10 cellular contexts compared by ENCODE assay signal in the genomic region with DNA sequence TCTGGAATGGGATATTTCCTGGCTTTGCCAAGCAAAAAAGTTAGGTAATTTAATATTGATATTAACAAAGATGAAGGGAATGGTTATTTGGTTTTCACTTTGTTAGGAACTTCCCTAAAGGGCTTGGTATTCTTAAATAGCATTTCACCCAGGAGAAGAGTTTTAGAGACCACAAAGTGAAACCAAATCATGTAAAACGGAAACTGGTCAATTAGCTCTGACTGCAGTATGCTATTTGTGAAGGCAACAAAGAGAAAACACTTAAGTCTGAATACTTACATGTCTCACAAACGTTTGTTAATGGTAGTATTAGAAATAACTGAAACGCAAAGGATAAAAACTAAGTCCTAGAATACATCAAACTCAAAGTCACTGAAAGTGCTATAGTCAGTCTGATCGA. TPM values are rescaled to one million over a fixed set of nuclear protein-coding genes. Genes with fewer than 3 reads are reported as not detected.
DNase-seq lines count a peak whose midpoint lies in the region; ATAC-seq and TF ChIP-seq lines count a peak whose summit lies in the region.
"Had no signal": no experiment of that assay in that cellular context is flagged by ENCODE, and none has a peak within 500 bp of the region (broad histone marks: within the 10 kb centered on the region; RNA-seq: fewer than 3 reads in every experiment).

No MANE protein-coding gene starts in this region.

- peaks cover 0 to 7% (median 0%) of the 10 kb centered on the region in 11 donors for H3K9me3 Mint-ChIP-seq in naive thymus-derived CD4-positive, alpha-beta T cell
- H3K9me3 Mint-ChIP-seq in activated CD4-positive, alpha-beta memory T cell treated with anti-CD3 and anti-CD28 coated beads for 36 hours, result peaks cover 2% of the 10 kb centered on the region
- no peaks in the 10 kb centered on the region for H3K9me3 Mint-ChIP-seq in mesothelial cell of epicardium

- ATAC-seq in GM18870 (IDR thresholded peaks at IDR 0.05; ENCODE audit: unreplicated experiment) (peak; percentile 88), GM21786 (IDR thresholded peaks at IDR 0.05; ENCODE audit: unreplicated experiment) (peak; percentile 92), HG03520 (IDR thresholded peaks at IDR 0.05; ENCODE audit: unreplicated experiment) (peak; percentile 74)
- no peak for ATAC-seq in naive thymus-derived CD4-positive, alpha-beta T cell
- ATAC-seq: upper lobe of right lung had no signal

- CTCF ChIA-PET in naive thymus-derived CD4-positive, alpha-beta T cell (lab: Charles Lee), result interaction anchor here (2.3 kb wide), 1 partner anchor 1071 kb away, joined by 14 read pairs; no protein-coding TSS in a partner anchor
- CTCF ChIA-PET in activated CD4-positive, alpha-beta memory T cell treated with anti-CD3 and anti-CD28 coated beads for 36 hours (lab: Charles Lee), result interaction anchor here (1.2 kb wide), 1 partner anchor 10 kb away, joined by 3 read pairs; no protein-coding TSS in a partner anchor

- peaks cover 0 to 5% (median 0%) of the 10 kb centered on the region in 5 donors for H3K27me3 Mint-ChIP-seq in naive thymus-derived CD4-positive, alpha-beta T cell
- H3K27me3 Mint-ChIP-seq in activated CD4-positive, alpha-beta memory T cell treated with anti-CD3 and anti-CD28 coated beads for 36 hours, result no peaks in the 10 kb centered on the region
- H3K27me3 Mint-ChIP-seq in mesothelial cell of epicardium (ENCODE audit: low read depth), result no peaks in the 10 kb centered on the region

- peak overlapping the region in 2 of 9 donors; percentile 9 to 79 for H3K27ac Mint-ChIP-seq in naive thymus-derived CD4-positive, alpha-beta T cell
- no peak overlapping the region for H3K27ac Mint-ChIP-seq in activated CD4-positive, alpha-beta memory T cell treated with anti-CD3 and anti-CD28 coated beads for 36 hours
- no peak overlapping the region for H3K27ac Mint-ChIP-seq in mesothelial cell of epicardium

- intact Hi-C loops in naive thymus-derived CD4-positive, alpha-beta T cell (cut with micrococcal nuclease), result loop anchor here in 1 of 2 donors (5.0 to 10.0 kb wide), 2 partner anchors 276 to 1068 kb away; no protein-coding TSS in a partner anchor
- intact Hi-C loops in activated CD4-positive, alpha-beta memory T cell treated with anti-CD3 and anti-CD28 coated beads for 36 hours (cut with micrococcal nuclease), result no loop called here

- DNase-seq in naive thymus-derived CD4-positive, alpha-beta T cell, result no peak
- no peak for DNase-seq in activated CD4-positive, alpha-beta memory T cell treated with anti-CD3 and anti-CD28 coated beads for 36 hours
- DNase-seq in amygdala (lab: John Stamatoyannopoulos, UW) (no peak), NCI-H226 (no peak), mesothelial cell of epicardium (ENCODE audit: low spot score in 2 of 2, unreplicated experiment in 2 of 2) (no peak)
- DNase-seq: stimulated activated CD4-positive, alpha-beta T cell treated with anti-CD3 and anti-CD28 coated beads, Interleukin-4, amount 100 ng/mL, for 24 hours; upper lobe of right lung had no signal

- H3K27me3 ChIP-seq in naive thymus-derived CD4-positive, alpha-beta T cell (ENCODE audit: control insufficient read depth in 2 of 2, insufficient read depth in 2 of 2, low read length in 2 of 2), result no peaks in the 10 kb centered on the region
- H3K27me3 ChIP-seq: upper lobe of right lung had no signal

- H3K9me3 ChIP-seq in naive thymus-derived CD4-positive, alpha-beta T cell (ENCODE audit: control insufficient read depth in 2 of 3, low read length in 3 of 3), result no peaks in the 10 kb centered on the region
- H3K9me3 ChIP-seq: upper lobe of right lung had no signal

- no peaks in the 10 kb centered on the region for H3K36me3 Mint-ChIP-seq in naive thymus-derived CD4-positive, alpha-beta T cell
- peaks cover 2% of the 10 kb centered on the region for H3K36me3 Mint-ChIP-seq in activated CD4-positive, alpha-beta memory T cell treated with anti-CD3 and anti-CD28 coated beads for 36 hours
- no peaks in the 10 kb centered on the region for H3K36me3 Mint-ChIP-seq in mesothelial cell of epicardium

- H3K4me3 Mint-ChIP-seq in naive thymus-derived CD4-positive, alpha-beta T cell, result peak overlapping the region in 8 of 10 donors; percentile 7 to 67 (median 56)
- H3K4me3 Mint-ChIP-seq in activated CD4-positive, alpha-beta memory T cell treated with anti-CD3 and anti-CD28 coated beads for 36 hours, result no peak overlapping the region
- no peak overlapping the region for H3K4me3 Mint-ChIP-seq in mesothelial cell of epicardium

- no peak overlapping the region for H3K27ac ChIP-seq in naive thymus-derived CD4-positive, alpha-beta T cell (ENCODE audit: low read depth, low read length)
- H3K27ac ChIP-seq: upper lobe of right lung had no signal

- H3K4me1 Mint-ChIP-seq in naive thymus-derived CD4-positive, alpha-beta T cell, result peaks cover 3 to 22% (median 15%) of the 10 kb centered on the region in 7 donors
- peaks cover 6% of the 10 kb centered on the region for H3K4me1 Mint-ChIP-seq in activated CD4-positive, alpha-beta memory T cell treated with anti-CD3 and anti-CD28 coated beads for 36 hours (ENCODE audit: low read depth)
- H3K4me1 Mint-ChIP-seq in mesothelial cell of epicardium, result peaks cover 8% of the 10 kb centered on the region

- POLR2A ChIA-PET in naive thymus-derived CD4-positive, alpha-beta T cell (lab: Charles Lee), result no interaction called here
- POLR2A ChIA-PET in activated CD4-positive, alpha-beta memory T cell treated with anti-CD3 and anti-CD28 coated beads for 36 hours (lab: Charles Lee), result no interaction called here

- no peaks in the 10 kb centered on the region for H3K36me3 ChIP-seq in naive thymus-derived CD4-positive, alpha-beta T cell (ENCODE audit: control insufficient read depth in 2 of 3, insufficient read depth in 3 of 3, low read length in 3 of 3)
- H3K36me3 ChIP-seq: upper lobe of right lung had no signal

- H3K4me1 ChIP-seq in naive thymus-derived CD4-positive, alpha-beta T cell (ENCODE audit: control insufficient read depth in 2 of 2, insufficient read depth in 2 of 2, low read length in 2 of 2), result peaks cover 8 to 11% of the 10 kb centered on the region in 2 donors

- H3K4me3 ChIP-seq in naive thymus-derived CD4-positive, alpha-beta T cell (ENCODE audit: low read length), result peak overlapping the region; percentile 36
- H3K4me3 ChIP-seq: upper lobe of right lung had no signal

- TF ChIP-seq CTCF in mesothelial cell of epicardium (IDR thresholded peaks at IDR 0.05; ENCODE audit: unreplicated experiment), result no peak

RNA-seq across cellular contexts. Expression of a gene that starts 32.4 kb away (rescaled TPM):
- 10 to 100 TPM in 4 of 5 experiments, 1 to 10 TPM in 1; 6.4 to 13.7 (median 12.5) TPM for total RNA-seq in naive thymus-derived CD4-positive, alpha-beta T cell
- polyA plus RNA-seq in naive thymus-derived CD4-positive, alpha-beta T cell, result 10 to 100 TPM; 19.9 to 24.1 TPM
- total RNA-seq in activated CD4-positive, alpha-beta memory T cell treated with anti-CD3 and anti-CD28 coated beads for 36 hours, result 10 to 100 TPM; 11.7 to 13.8 TPM
- total RNA-seq in mesothelial cell of epicardium, result 32.3 to 37.2 TPM (median 36.6 TPM) in 3 replicates

Comparison
In these comparisons a context has a peak if more than half of its experiments do, and no peak if none do; other contexts are left out.
1. H3K4me3 Mint-ChIP-seq: peak in naive thymus-derived CD4-positive, alpha-beta T cell (8 of 10); none in activated CD4-positive, alpha-beta memory T cell treated with anti-CD3 and anti-CD28 coated beads for 36 hours (single experiment) and mesothelial cell of epicardium (single experiment).